Comparison of ENCODE assay signal across 14 cellular contexts in genomic region chr20:56722042-56722441, GRCh38.
A peak's percentile ranks its signal among the peaks of the same experiment; 100 is the strongest.
DNase-seq lines count a peak whose midpoint lies in the region; ATAC-seq and TF ChIP-seq lines count a peak whose summit lies in the region.
"Had no signal": no experiment of that assay in that cellular context is flagged by ENCODE, and none has a peak within 500 bp of the region (broad histone marks: within the 10 kb centered on the region; RNA-seq: fewer than 3 reads in every experiment).

No MANE protein-coding gene starts in this region.

- no peaks in the 10 kb centered on the region for H3K4me1 ChIP-seq in transverse colon
- H3K4me1 ChIP-seq: thyroid gland had no signal

- TF ChIP-seq CTCF in activated B cell treated with CpG ODN at 0.5 μM for 24 hours (IDR thresholded peaks at IDR 0.05) (no peak), transverse colon (IDR thresholded peaks at IDR 0.05) (no peak)

- no peaks in the 10 kb centered on the region for H3K36me3 ChIP-seq in transverse colon
- H3K36me3 ChIP-seq: thyroid gland had no signal

- H3K36me3 Mint-ChIP-seq in activated naive CD8-positive, alpha-beta T cell treated with anti-CD3 and anti-CD28 coated beads, Interleukin-2, amount 50 U/mL, for 24 hours (ENCODE audit: low read depth): no peaks in the 10 kb centered on the region
- H3K36me3 Mint-ChIP-seq in activated naive CD8-positive, alpha-beta T cell treated with anti-CD3 and anti-CD28 coated beads for 36 hours: no peaks in the 10 kb centered on the region
- no peaks in the 10 kb centered on the region for H3K36me3 Mint-ChIP-seq in activated B cell treated with CpG ODN at 0.5 μM for 24 hours (ENCODE audit: low read depth)

- H3K4me1 Mint-ChIP-seq in activated naive CD8-positive, alpha-beta T cell treated with anti-CD3 and anti-CD28 coated beads, Interleukin-2, amount 50 U/mL, for 24 hours: no peaks in the 10 kb centered on the region
- no peaks in the 10 kb centered on the region for H3K4me1 Mint-ChIP-seq in activated naive CD8-positive, alpha-beta T cell treated with anti-CD3 and anti-CD28 coated beads for 36 hours
- H3K4me1 Mint-ChIP-seq in activated B cell treated with CpG ODN at 0.5 μM for 24 hours: peaks cover 9% of the 10 kb centered on the region
- H3K4me1 Mint-ChIP-seq: activated CD4-positive, alpha-beta memory T cell treated with anti-CD3 and anti-CD28 coated beads, Interleukin-2, amount 10 ng/mL, durations not matched to agents 7 days and 5 days had no signal

- H3K9me3 Mint-ChIP-seq in activated naive CD8-positive, alpha-beta T cell treated with anti-CD3 and anti-CD28 coated beads, Interleukin-2, amount 50 U/mL, for 24 hours: no peaks in the 10 kb centered on the region
- no peaks in the 10 kb centered on the region for H3K9me3 Mint-ChIP-seq in activated naive CD8-positive, alpha-beta T cell treated with anti-CD3 and anti-CD28 coated beads for 36 hours
- peaks cover 3% of the 10 kb centered on the region for H3K9me3 Mint-ChIP-seq in activated B cell treated with CpG ODN at 0.5 μM for 24 hours
- H3K9me3 Mint-ChIP-seq: activated CD4-positive, alpha-beta memory T cell treated with anti-CD3 and anti-CD28 coated beads, Interleukin-2, amount 10 ng/mL, durations not matched to agents 7 days and 5 days had no signal

- H3K4me3 ChIP-seq in transverse colon: no peak overlapping the region
- H3K4me3 ChIP-seq: lung, SK-N-MC, thyroid gland had no signal

- POLR2A ChIA-PET in activated B cell treated with CpG ODN at 0.5 μM for 24 hours (lab: Charles Lee): no interaction called here

- no peak overlapping the region for H3K27ac Mint-ChIP-seq in activated naive CD8-positive, alpha-beta T cell treated with anti-CD3 and anti-CD28 coated beads, Interleukin-2, amount 50 U/mL, for 24 hours
- no peak overlapping the region for H3K27ac Mint-ChIP-seq in activated naive CD8-positive, alpha-beta T cell treated with anti-CD3 and anti-CD28 coated beads for 36 hours
- H3K27ac Mint-ChIP-seq in activated B cell treated with CpG ODN at 0.5 μM for 24 hours: no peak overlapping the region
- H3K27ac Mint-ChIP-seq: activated CD4-positive, alpha-beta memory T cell treated with anti-CD3 and anti-CD28 coated beads, Interleukin-2, amount 10 ng/mL, durations not matched to agents 7 days and 5 days had no signal

- peak; percentile 20 for ATAC-seq in activated naive CD8-positive, alpha-beta T cell treated with anti-CD3 and anti-CD28 coated beads, Interleukin-2, amount 50 U/mL, for 24 hours
- ATAC-seq in activated B cell treated with CpG ODN at 0.5 μM for 24 hours (ENCODE audit: low read depth) (peak; percentile 47), HG02884 (IDR thresholded peaks at IDR 0.05; ENCODE audit: unreplicated experiment) (no peak)

- no peak overlapping the region for H3K27ac ChIP-seq in transverse colon
- H3K27ac ChIP-seq: dorsolateral prefrontal cortex, SK-N-MC, thyroid gland had no signal

- in situ Hi-C loops in KBM-7 (cut with MboI; ENCODE audit: low pct_unique_long_range_greater_than_20kb, low sequenced_read_pairs) (no loop called here), transverse colon (cut with MboI; ENCODE audit: low pct_ligation_motif_present in 1 of 4, low pct_unique_long_range_greater_than_20kb in 1 of 4, low sequenced_read_pairs in 3 of 4) (no loop called here)

- no peak for DNase-seq in activated naive CD8-positive, alpha-beta T cell treated with anti-CD3 and anti-CD28 coated beads, Interleukin-2, amount 50 U/mL, for 24 hours
- no peak for DNase-seq in activated naive CD8-positive, alpha-beta T cell treated with anti-CD3 and anti-CD28 coated beads for 36 hours
- DNase-seq in KBM-7 (peak; percentile 93), activated B cell treated with CpG ODN at 0.5 μM for 24 hours (no peak), transverse colon (peak; percentile 30), NCI-H510A (lab: John Stamatoyannopoulos, UW) (no peak)
- DNase-seq in stimulated activated CD4-positive, alpha-beta T cell treated with anti-CD3 and anti-CD28 coated beads, Interleukin-4, amount 100 ng/mL, for 1 hour: no peak
- DNase-seq: activated CD4-positive, alpha-beta memory T cell treated with anti-CD3 and anti-CD28 coated beads, Interleukin-2, amount 10 ng/mL, durations not matched to agents 7 days and 5 days; NCI-H226; thyroid gland had no signal

- H3K27me3 Mint-ChIP-seq in activated naive CD8-positive, alpha-beta T cell treated with anti-CD3 and anti-CD28 coated beads, Interleukin-2, amount 50 U/mL, for 24 hours: no peaks in the 10 kb centered on the region
- H3K27me3 Mint-ChIP-seq in activated naive CD8-positive, alpha-beta T cell treated with anti-CD3 and anti-CD28 coated beads for 36 hours: peaks cover 3% of the 10 kb centered on the region
- peaks cover 1% of the 10 kb centered on the region for H3K27me3 Mint-ChIP-seq in activated B cell treated with CpG ODN at 0.5 μM for 24 hours
- H3K27me3 Mint-ChIP-seq: activated CD4-positive, alpha-beta memory T cell treated with anti-CD3 and anti-CD28 coated beads, Interleukin-2, amount 10 ng/mL, durations not matched to agents 7 days and 5 days had no signal

- TF ChIP-seq EP300 in transverse colon (IDR thresholded peaks at IDR 0.05; ENCODE audit: low read depth): no peak

- intact Hi-C loops in activated B cell treated with CpG ODN at 0.5 μM for 24 hours (cut with micrococcal nuclease): no loop called here
- intact Hi-C loops in transverse colon (cut with DNase I; ENCODE audit: low total_unique reads): no loop called here

- TF ChIP-seq POLR2A in transverse colon (IDR thresholded peaks at IDR 0.05): no peak

- WGBS in transverse colon (ENCODE audit: low coverage in 1 of 2), 2 donors: 39 to 52% methylated on average over 8 to 10 of the region's 10 CpGs

- H3K4me3 Mint-ChIP-seq in activated naive CD8-positive, alpha-beta T cell treated with anti-CD3 and anti-CD28 coated beads, Interleukin-2, amount 50 U/mL, for 24 hours: no peak overlapping the region
- no peak overlapping the region for H3K4me3 Mint-ChIP-seq in activated naive CD8-positive, alpha-beta T cell treated with anti-CD3 and anti-CD28 coated beads for 36 hours
- H3K4me3 Mint-ChIP-seq in activated B cell treated with CpG ODN at 0.5 μM for 24 hours: no peak overlapping the region
- H3K4me3 Mint-ChIP-seq: activated CD4-positive, alpha-beta memory T cell treated with anti-CD3 and anti-CD28 coated beads, Interleukin-2, amount 10 ng/mL, durations not matched to agents 7 days and 5 days had no signal

- no peaks in the 10 kb centered on the region for H3K9me3 ChIP-seq in transverse colon
- H3K9me3 ChIP-seq: thyroid gland had no signal

- H3K27me3 ChIP-seq in transverse colon: no peaks in the 10 kb centered on the region
- H3K27me3 ChIP-seq: thyroid gland had no signal

- CTCF ChIA-PET in activated B cell treated with CpG ODN at 0.5 μM for 24 hours (lab: Charles Lee): no interaction called here

Comparison
In these comparisons a context has a peak if more than half of its experiments do, and no peak if none do; other contexts are left out.
1. DNase-seq: peak in KBM-7 (single experiment) and transverse colon (single experiment); none in activated naive CD8-positive, alpha-beta T cell treated with anti-CD3 and anti-CD28 coated beads, Interleukin-2, amount 50 U/mL, for 24 hours (single experiment), activated naive CD8-positive, alpha-beta T cell treated with anti-CD3 and anti-CD28 coated beads for 36 hours (single experiment), activated B cell treated with CpG ODN at 0.5 μM for 24 hours (single experiment), NCI-H510A (single experiment) and stimulated activated CD4-positive, alpha-beta T cell treated with anti-CD3 and anti-CD28 coated beads, Interleukin-4, amount 100 ng/mL, for 1 hour (single experiment).